In genomic region chr11:130478881-130479280, GRCh38 we compare ENCODE assay signal across 13 cellular contexts. TPM values are rescaled to one million over a fixed set of nuclear protein-coding genes. Genes with fewer than 3 reads are reported as not detected.
DNase-seq lines count a peak whose midpoint lies in the region; ATAC-seq and TF ChIP-seq lines count a peak whose summit lies in the region.
"Had no signal": no experiment of that assay in that cellular context is flagged by ENCODE, and none has a peak within 500 bp of the region (broad histone marks: within the 10 kb centered on the region; RNA-seq: fewer than 3 reads in every experiment).

No MANE protein-coding gene starts in this region.

- DNase-seq in breast epithelium (ENCODE audit: low spot score in 2 of 2) (no peak), MCF 10A (ENCODE audit: unreplicated experiment) (no peak), ecto neural progenitor cell (ENCODE audit: low spot score) (peak; percentile 44), vagina (ENCODE audit: extremely low spot score in 2 of 2) (peak in 1 of 2 donors; percentile 46)
- DNase-seq in CD8-positive, alpha-beta T cell = no peak
- no peak for DNase-seq in activated T-cell treated with anti-CD3 and anti-CD28 coated beads, Interleukin-2, amount 50 U/mL, for 1 hour
- DNase-seq: activated gamma-delta T cell treated with Interleukin-2 at 50 U/mL for 16 hours, naive B cell, NCI-H526 had no signal

- no peak overlapping the region for H3K4me3 Mint-ChIP-seq in MCF 10A (ENCODE audit: unreplicated experiment)
- H3K4me3 Mint-ChIP-seq in CD8-positive, alpha-beta T cell = no peak overlapping the region
- H3K4me3 Mint-ChIP-seq: naive B cell had no signal

- intact Hi-C loops in breast epithelium (cut with DNase I; ENCODE audit: low total_unique reads) = no loop called here
- intact Hi-C loops in MCF 10A (cut with micrococcal nuclease) = no loop called here
- intact Hi-C loops in vagina (cut with DNase I) = no loop called here
- intact Hi-C loops in CD8-positive, alpha-beta T cell (cut with DNase I, micrococcal nuclease) = no loop called here

- CTCF ChIA-PET in MCF 10A (lab: Yijun Ruan, JAX) = interaction anchor here (1.1 to 1.3 kb wide), 2 partner anchors 384 to 437 kb away, joined by 3 read pairs; partner anchors contain the start of gene SNX19
- CTCF ChIA-PET in CD8-positive, alpha-beta T cell (lab: Charles Lee) = no interaction called here

- H3K36me3 ChIP-seq in breast epithelium (no peaks in the 10 kb centered on the region), muscle layer of duodenum (ENCODE audit: control insufficient read depth in 1 of 2, insufficient read depth in 2 of 2, low read length in 2 of 2) (peaks cover 0 to 1% of the 10 kb centered on the region in 2 donors), vagina (no peaks in the 10 kb centered on the region)
- H3K36me3 ChIP-seq in CD8-positive, alpha-beta T cell (ENCODE audit: insufficient read depth, low read length) = no peaks in the 10 kb centered on the region

- no peak for ATAC-seq in CD8-positive, alpha-beta T cell
- no peak for ATAC-seq in HG03354 (IDR thresholded peaks at IDR 0.05; ENCODE audit: poor library complexity, severe bottlenecking, unreplicated experiment)

- TF ChIP-seq CTCF in breast epithelium (IDR thresholded peaks at IDR 0.05) (no peak), MCF 10A (IDR thresholded peaks at IDR 0.05; ENCODE audit: unreplicated experiment) (no peak), vagina (IDR thresholded peaks at IDR 0.05) (no peak)
- TF ChIP-seq CTCF in CD8-positive, alpha-beta T cell (IDR thresholded peaks at IDR 0.05) = no peak

- H3K4me1 Mint-ChIP-seq in MCF 10A (ENCODE audit: insufficient read depth, unreplicated experiment) = no peaks in the 10 kb centered on the region
- no peaks in the 10 kb centered on the region for H3K4me1 Mint-ChIP-seq in CD8-positive, alpha-beta T cell (ENCODE audit: low read depth)
- H3K4me1 Mint-ChIP-seq: naive B cell had no signal

- H3K4me3 ChIP-seq in breast epithelium (no peak overlapping the region), muscle layer of duodenum (ENCODE audit: low read depth in 1 of 2, low read length in 2 of 2) (peak overlapping the region; percentile 2 to 19), vagina (no peak overlapping the region)
- H3K4me3 ChIP-seq in CD8-positive, alpha-beta T cell (ENCODE audit: low read depth, low read length) = no peak overlapping the region

- H3K9me3 Mint-ChIP-seq in MCF 10A (ENCODE audit: unreplicated experiment) = no peaks in the 10 kb centered on the region
- no peaks in the 10 kb centered on the region for H3K9me3 Mint-ChIP-seq in CD8-positive, alpha-beta T cell

- H3K4me1 ChIP-seq in breast epithelium (peaks cover 0 to 10% of the 10 kb centered on the region in 2 donors), muscle layer of duodenum (ENCODE audit: control insufficient read depth in 1 of 2, insufficient read depth in 2 of 2, low read length in 2 of 2) (peaks cover 22 to 23% of the 10 kb centered on the region in 2 donors), vagina (peaks cover 14% of the 10 kb centered on the region)
- H3K4me1 ChIP-seq in CD8-positive, alpha-beta T cell (ENCODE audit: insufficient read depth, low read length) = no peaks in the 10 kb centered on the region

- POLR2A ChIA-PET in MCF 10A (lab: Yijun Ruan, JAX) = no interaction called here
- POLR2A ChIA-PET in CD8-positive, alpha-beta T cell (lab: Charles Lee) = no interaction called here

- no peaks in the 10 kb centered on the region for H3K36me3 Mint-ChIP-seq in MCF 10A (ENCODE audit: insufficient read depth, unreplicated experiment)
- no peaks in the 10 kb centered on the region for H3K36me3 Mint-ChIP-seq in CD8-positive, alpha-beta T cell

- BruUV-seq in MCF 10A (replicated peaks; lab: Mats Ljungman, UMichigan) = no TSS peak

- H3K27me3 Mint-ChIP-seq in MCF 10A (ENCODE audit: insufficient read depth, unreplicated experiment) = no peaks in the 10 kb centered on the region
- no peaks in the 10 kb centered on the region for H3K27me3 Mint-ChIP-seq in CD8-positive, alpha-beta T cell (ENCODE audit: low read depth)

- H3K27ac ChIP-seq in breast epithelium = peak overlapping the region; percentile 76 to 92
- H3K27ac ChIP-seq in muscle layer of duodenum (ENCODE audit: low read length) = peak overlapping the region; percentile 64
- peak overlapping the region; percentile 76 for H3K27ac ChIP-seq in vagina
- no peak overlapping the region for H3K27ac ChIP-seq in CD8-positive, alpha-beta T cell (ENCODE audit: low read depth, low read length)

- H3K27me3 ChIP-seq in breast epithelium (no peaks in the 10 kb centered on the region), muscle layer of duodenum (ENCODE audit: low read depth, low read length) (no peaks in the 10 kb centered on the region), vagina (no peaks in the 10 kb centered on the region)
- no peaks in the 10 kb centered on the region for H3K27me3 ChIP-seq in CD8-positive, alpha-beta T cell (ENCODE audit: insufficient read depth, low read length)

- H3K9me3 ChIP-seq in breast epithelium (no peaks in the 10 kb centered on the region), muscle layer of duodenum (ENCODE audit: control insufficient read depth in 1 of 2, low read length in 2 of 2) (no peaks in the 10 kb centered on the region), vagina (no peaks in the 10 kb centered on the region)
- no peaks in the 10 kb centered on the region for H3K9me3 ChIP-seq in CD8-positive, alpha-beta T cell (ENCODE audit: low read length)

- TF ChIP-seq POLR2A in breast epithelium (IDR thresholded peaks at IDR 0.05) (no peak), vagina (IDR thresholded peaks at IDR 0.05) (no peak)

- H3K27ac Mint-ChIP-seq in MCF 10A (ENCODE audit: low read depth, unreplicated experiment) = no peak overlapping the region
- H3K27ac Mint-ChIP-seq in CD8-positive, alpha-beta T cell = no peak overlapping the region
- H3K27ac Mint-ChIP-seq: naive B cell had no signal

RNA-seq across cellular contexts. Expression of gene ADAMTS15, which starts 30.4 kb away (rescaled TPM):
- total RNA-seq in breast epithelium = 10 to 100 TPM; 17.9 to 22.6 (median 21.9) TPM
- total RNA-seq in MCF 10A (2022) = 0.54 and 0.70 TPM in 2 replicates
- 12.0 TPM for total RNA-seq in vagina
- not detected for total RNA-seq in CD8-positive, alpha-beta T cell

RNA-seq across cellular contexts. Expression of gene ADAMTS8, which starts 50.5 kb away (rescaled TPM):
- total RNA-seq in breast epithelium = 1 to 10 TPM in 1 of 3 donors, under 1 TPM in 2; 0.32 to 2.0 (median 0.44) TPM
- total RNA-seq in MCF 10A (2022) = not detected in 2 replicates
- total RNA-seq in vagina = 1.5 TPM
- not detected for total RNA-seq in CD8-positive, alpha-beta T cell
- total RNA-seq: A172, dermis microvascular lymphatic vessel endothelial cell had no signal

Comparison
In these comparisons a context has a peak if more than half of its experiments do, and no peak if none do; other contexts are left out.
1. H3K4me3 ChIP-seq: peak in muscle layer of duodenum (2 of 2); none in breast epithelium (0 of 3), vagina (0 of 2) and CD8-positive, alpha-beta T cell (single experiment).